Comparison of ENCODE assay signal across 2 cellular contexts in the genomic region with DNA sequence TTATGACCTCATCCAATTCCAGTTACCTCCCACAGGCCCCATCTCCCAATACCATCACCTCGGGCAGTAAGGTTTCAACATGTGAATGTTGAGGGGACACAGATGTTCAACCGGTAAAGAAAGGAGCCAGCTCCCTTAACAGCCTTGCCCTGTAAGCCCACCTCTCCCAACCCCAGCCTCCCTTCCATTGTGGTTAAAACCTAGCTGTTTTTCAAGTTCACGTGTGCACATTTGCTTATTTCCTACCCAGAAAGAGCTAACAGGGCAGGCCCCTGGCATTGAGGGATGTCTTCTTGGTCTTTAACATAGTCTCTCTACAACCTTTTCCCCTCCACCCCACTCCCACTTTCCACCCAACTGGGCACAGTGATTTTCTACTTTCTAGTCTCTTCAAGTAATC.
TF ChIP-seq lines count a peak whose summit lies in the region.

No MANE protein-coding gene starts in this region.

TF ChIP-seq in GM23338, 12 proteins besides CTCF, POLR2A, EP300 and RAD21:
- TF ChIP-seq CREB1 (CRISPR knock-in tag; IDR thresholded peaks at IDR 0.05; ENCODE audit: low read depth) (no peak), STAT1 (IDR thresholded peaks at IDR 0.05; ENCODE audit: unreplicated experiment) (no peak), EZH2 (IDR thresholded peaks at IDR 0.05; ENCODE audit: low read depth, unreplicated experiment) (no peak), ZNF114 (CRISPR knock-in tag; IDR thresholded peaks at IDR 0.05) (no peak)
- TF ChIP-seq, protein P1, sequence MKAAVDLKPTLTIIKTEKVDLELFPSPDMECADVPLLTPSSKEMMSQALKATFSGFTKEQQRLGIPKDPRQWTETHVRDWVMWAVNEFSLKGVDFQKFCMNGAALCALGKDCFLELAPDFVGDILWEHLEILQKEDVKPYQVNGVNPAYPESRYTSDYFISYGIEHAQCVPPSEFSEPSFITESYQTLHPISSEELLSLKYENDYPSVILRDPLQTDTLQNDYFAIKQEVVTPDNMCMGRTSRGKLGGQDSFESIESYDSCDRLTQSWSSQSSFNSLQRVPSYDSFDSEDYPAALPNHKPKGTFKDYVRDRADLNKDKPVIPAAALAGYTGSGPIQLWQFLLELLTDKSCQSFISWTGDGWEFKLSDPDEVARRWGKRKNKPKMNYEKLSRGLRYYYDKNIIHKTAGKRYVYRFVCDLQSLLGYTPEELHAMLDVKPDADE (IDR thresholded peaks at IDR 0.05), result no peak

TF ChIP-seq in WTC11, 78 proteins besides CTCF, POLR2A, EP300 and RAD21:
- TF ChIP-seq ZNF416 (CRISPR knock-in tag; IDR thresholded peaks at IDR 0.05), result no peak
- TF ChIP-seq, protein P2, sequence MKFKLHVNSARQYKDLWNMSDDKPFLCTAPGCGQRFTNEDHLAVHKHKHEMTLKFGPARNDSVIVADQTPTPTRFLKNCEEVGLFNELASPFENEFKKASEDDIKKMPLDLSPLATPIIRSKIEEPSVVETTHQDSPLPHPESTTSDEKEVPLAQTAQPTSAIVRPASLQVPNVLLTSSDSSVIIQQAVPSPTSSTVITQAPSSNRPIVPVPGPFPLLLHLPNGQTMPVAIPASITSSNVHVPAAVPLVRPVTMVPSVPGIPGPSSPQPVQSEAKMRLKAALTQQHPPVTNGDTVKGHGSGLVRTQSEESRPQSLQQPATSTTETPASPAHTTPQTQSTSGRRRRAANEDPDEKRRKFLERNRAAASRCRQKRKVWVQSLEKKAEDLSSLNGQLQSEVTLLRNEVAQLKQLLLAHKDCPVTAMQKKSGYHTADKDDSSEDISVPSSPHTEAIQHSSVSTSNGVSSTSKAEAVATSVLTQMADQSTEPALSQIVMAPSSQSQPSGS (CRISPR knock-in tag; IDR thresholded peaks at IDR 0.05; ENCODE audit: borderline replicate concordance, low read depth), result no peak
- TF ChIP-seq ESRRA (CRISPR knock-in tag; IDR thresholded peaks at IDR 0.05; ENCODE audit: borderline replicate concordance), result no peak
- no peak for TF ChIP-seq KAT7 (CRISPR knock-in tag; IDR thresholded peaks at IDR 0.05; ENCODE audit: borderline replicate concordance)
- TF ChIP-seq NR2C2 (CRISPR knock-in tag; IDR thresholded peaks at IDR 0.05), result no peak
- TF ChIP-seq, protein P3, sequence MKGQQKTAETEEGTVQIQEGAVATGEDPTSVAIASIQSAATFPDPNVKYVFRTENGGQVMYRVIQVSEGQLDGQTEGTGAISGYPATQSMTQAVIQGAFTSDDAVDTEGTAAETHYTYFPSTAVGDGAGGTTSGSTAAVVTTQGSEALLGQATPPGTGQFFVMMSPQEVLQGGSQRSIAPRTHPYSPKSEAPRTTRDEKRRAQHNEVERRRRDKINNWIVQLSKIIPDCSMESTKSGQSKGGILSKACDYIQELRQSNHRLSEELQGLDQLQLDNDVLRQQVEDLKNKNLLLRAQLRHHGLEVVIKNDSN (CRISPR knock-in tag; IDR thresholded peaks at IDR 0.05), result no peak
- no peak for TF ChIP-seq NR3C1 (CRISPR knock-in tag; conservative IDR thresholded peaks at IDR 0.05; ENCODE audit: low read depth)
- no peak for TF ChIP-seq FOXJ3 (CRISPR knock-in tag; IDR thresholded peaks at IDR 0.05; ENCODE audit: borderline replicate concordance)
- TF ChIP-seq OVOL2 (CRISPR knock-in tag; IDR thresholded peaks at IDR 0.05; ENCODE audit: borderline replicate concordance), result no peak
- no peak for TF ChIP-seq ZNF232 (CRISPR knock-in tag; IDR thresholded peaks at IDR 0.05)
- no peak for TF ChIP-seq ZNF396 (CRISPR knock-in tag; IDR thresholded peaks at IDR 0.05; ENCODE audit: borderline replicate concordance)
- no peak for TF ChIP-seq ZNF671 (CRISPR knock-in tag; IDR thresholded peaks at IDR 0.05)
- TF ChIP-seq SMAD3 (CRISPR knock-in tag; IDR thresholded peaks at IDR 0.05; ENCODE audit: borderline replicate concordance), result no peak
- TF ChIP-seq, protein P4, sequence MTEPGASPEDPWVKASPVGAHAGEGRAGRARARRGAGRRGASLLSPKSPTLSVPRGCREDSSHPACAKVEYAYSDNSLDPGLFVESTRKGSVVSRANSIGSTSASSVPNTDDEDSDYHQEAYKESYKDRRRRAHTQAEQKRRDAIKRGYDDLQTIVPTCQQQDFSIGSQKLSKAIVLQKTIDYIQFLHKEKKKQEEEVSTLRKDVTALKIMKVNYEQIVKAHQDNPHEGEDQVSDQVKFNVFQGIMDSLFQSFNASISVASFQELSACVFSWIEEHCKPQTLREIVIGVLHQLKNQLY (CRISPR knock-in tag; IDR thresholded peaks at IDR 0.05), result no peak
- no peak for TF ChIP-seq ZNF219 (CRISPR knock-in tag; IDR thresholded peaks at IDR 0.05; ENCODE audit: borderline replicate concordance)
- TF ChIP-seq MXD4 (CRISPR knock-in tag; IDR thresholded peaks at IDR 0.05; ENCODE audit: borderline replicate concordance), result no peak
- no peak for TF ChIP-seq CREB1 (CRISPR knock-in tag; IDR thresholded peaks at IDR 0.05)
TF ChIP-seq in WTC11: peak in this region for 0.
